ENCODE assay signal across 25 cellular contexts in the genomic region with DNA sequence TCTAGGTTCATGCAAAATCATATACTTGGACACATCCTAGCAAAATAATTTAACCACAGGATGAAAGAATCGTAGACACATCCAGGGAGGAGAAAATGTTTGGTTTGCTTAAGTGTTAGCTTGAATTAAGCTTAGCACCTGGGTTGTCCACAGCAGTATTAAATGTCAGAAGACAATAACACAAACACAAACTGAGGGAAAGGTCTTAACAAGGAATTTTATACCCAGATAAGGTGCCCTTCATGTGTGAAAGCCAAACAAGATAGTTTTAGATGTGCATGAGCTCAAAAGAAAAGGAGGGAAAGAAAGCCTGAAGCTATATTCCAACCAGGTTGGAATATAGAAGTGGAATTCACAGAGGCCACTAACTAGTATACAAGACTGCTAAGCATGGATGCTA. TPM values are rescaled to one million over a fixed set of nuclear protein-coding genes. Genes with fewer than 3 reads are reported as not detected.
DNase-seq lines count a peak whose midpoint lies in the region; ATAC-seq, FAIRE-seq and TF ChIP-seq lines count a peak whose summit lies in the region.
"Had no signal": no experiment of that assay in that cellular context is flagged by ENCODE, and none has a peak within 500 bp of the region (broad histone marks: within the 10 kb centered on the region; RNA-seq: fewer than 3 reads in every experiment).

No MANE protein-coding gene starts in this region.

- no peaks in the 10 kb centered on the region for H3K27me3 Mint-ChIP-seq in CD4-positive, alpha-beta T cell
- H3K27me3 Mint-ChIP-seq: CD4-positive, CD25-positive, alpha-beta regulatory T cell had no signal

- no peak overlapping the region for H3K27ac ChIP-seq in HepG2 (ENCODE audit: extremely low read length, insufficient read depth, low read length)
- H3K27ac ChIP-seq in right lobe of liver: no peak overlapping the region
- no peak overlapping the region for H3K27ac ChIP-seq in K562 (ENCODE audit: extremely low read depth, low read depth, low read length)
- H3K27ac ChIP-seq in CD4-positive, alpha-beta T cell (ENCODE audit: low read depth, low read length): no peak overlapping the region
- H3K27ac ChIP-seq: 22Rv1, BLaER1 had no signal

- H3K4me1 ChIP-seq in HepG2 (ENCODE audit: insufficient read depth, low read length) (peaks cover 50% of the 10 kb centered on the region), right lobe of liver (peaks cover 0 to 31% (median 4%) of the 10 kb centered on the region in 4 donors), K562 (replicated peaks in 1 of 2; ENCODE audit: control insufficient read depth in 2 of 2, insufficient read depth in 2 of 2, low read length in 2 of 2) (no peaks in the 10 kb centered on the region)
- H3K4me1 ChIP-seq: BE2C, BLaER1, Caco-2 had no signal

- intact Hi-C loops in HepG2 (cut with micrococcal nuclease; ENCODE audit: unreplicated experiment) (no loop called here), right lobe of liver (cut with DNase I) (no loop called here), K562 (cut with micrococcal nuclease) (loop anchor here (10.0 kb wide), 1 partner anchor 347 kb away; no protein-coding TSS in a partner anchor)
- intact Hi-C loops in CD4-positive, alpha-beta T cell (cut with DNase I, micrococcal nuclease): loop anchor here in 1 of 2 experiments (10.0 kb wide), 1 partner anchor 347 kb away; no protein-coding TSS in a partner anchor

- peaks cover 18% of the 10 kb centered on the region for H3K4me1 Mint-ChIP-seq in CD4-positive, alpha-beta T cell (ENCODE audit: low read depth)

- H4K20me1 ChIP-seq in HepG2 (ENCODE audit: insufficient read depth, low read length) (peaks cover 12% of the 10 kb centered on the region; the same call in 1 of the 2 replicates), K562 (replicated peaks; ENCODE audit: control insufficient read depth, insufficient read depth, low read length) (peaks cover 6% of the 10 kb centered on the region; the same call in 1 of the 2 replicates)

- no peak overlapping the region for H2AFZ ChIP-seq in HepG2 (ENCODE audit: low read length)
- no peak overlapping the region for H2AFZ ChIP-seq in K562 (ENCODE audit: low read depth, low read length)

- TF ChIP-seq POLR2A in HepG2 (IDR thresholded peaks at IDR 0.05; ENCODE audit: insufficient read depth in 1 of 2, low read depth in 2 of 2, low read length in 2 of 2) (no peak), right lobe of liver (IDR thresholded peaks at IDR 0.05) (no peak), K562 (conservative IDR thresholded peaks at IDR 0.05) (no peak)

- DNase-seq in HepG2 (ENCODE audit: low spot score): no peak
- no peak for DNase-seq in right lobe of liver
- DNase-seq in K562 (ENCODE audit: extremely low read depth in 1 of 4, low spot score in 3 of 4): no peak
- no peak for DNase-seq in CD4-positive, alpha-beta T cell
- no peak for DNase-seq in DMS114 treated with DMSO at 0.1 percent for 48 hours (lab: John Stamatoyannopoulos, UW; ENCODE audit: unreplicated experiment)
- DNase-seq: AML-193; BE2C; Caco-2; Calu3; CD4-positive, CD25-positive, alpha-beta regulatory T cell; CD8-positive, alpha-beta T cell; DMS153; DMS53; DMS79; DND-41; EL; GDM1 had no signal

- POLR2A ChIA-PET in HepG2 (lab: Yijun Ruan, JAX) (no interaction called here), K562 (lab: Yijun Ruan, JAX) (no interaction called here)
- POLR2A ChIA-PET in CD4-positive, alpha-beta T cell (lab: Charles Lee): interaction anchor here (0.9 to 1.1 kb wide), 2 partner anchors 21 to 140 kb away, joined by 3 to 4 read pairs; no protein-coding TSS in a partner anchor

- BruUV-seq in HepG2 (replicated peaks; lab: Mats Ljungman, UMichigan) (no TSS peak), K562 (replicated peaks; lab: Mats Ljungman, UMichigan) (no TSS peak)

- H3K9me3 Mint-ChIP-seq in CD4-positive, alpha-beta T cell: no peaks in the 10 kb centered on the region
- H3K9me3 Mint-ChIP-seq: CD14-positive monocyte; CD4-positive, CD25-positive, alpha-beta regulatory T cell; CD8-positive, alpha-beta T cell had no signal

- H3K27ac Mint-ChIP-seq in CD4-positive, alpha-beta T cell: no peak overlapping the region
- H3K27ac Mint-ChIP-seq: CD14-positive monocyte; CD4-positive, CD25-positive, alpha-beta regulatory T cell; CD8-positive, alpha-beta T cell had no signal

- FAIRE-seq in HepG2 (lab: Jason Lieb, UNC): no peak
- FAIRE-seq in K562 (lab: Jason Lieb, UNC): no peak
- FAIRE-seq: A549, D721Med, GM12878, GM12892, GM18507 had no signal

- 100% methylated on average over 1 of the region's 1 CpG for WGBS in HepG2 (ENCODE audit: low lambda C conversion rate)
- WGBS in right lobe of liver (ENCODE audit: insufficient coverage, low coverage, low lambda C conversion rate, missing lambda C conversion rate): 80% methylated on average over 1 of the region's 1 CpG
- 43% methylated on average over 1 of the region's 1 CpG for WGBS in K562 (ENCODE audit: insufficient coverage, low coverage, missing lambda C conversion rate)

- H3K4me3 Mint-ChIP-seq in CD4-positive, alpha-beta T cell: no peak overlapping the region
- H3K4me3 Mint-ChIP-seq: CD14-positive monocyte; CD4-positive, CD25-positive, alpha-beta regulatory T cell; CD8-positive, alpha-beta T cell had no signal

- CTCF ChIA-PET in HepG2 (lab: Yijun Ruan, JAX; ENCODE audit: low intra/inter-chr PET ratio, low total read pairs): no interaction called here
- CTCF ChIA-PET in K562 (lab: Yijun Ruan, JAX; ENCODE audit: low intra/inter-chr PET ratio): no interaction called here
- CTCF ChIA-PET in CD4-positive, alpha-beta T cell (lab: Charles Lee): interaction anchor here (0.7 kb wide), 1 partner anchor 60 kb away, joined by 5 read pairs; no protein-coding TSS in a partner anchor

- no peak overlapping the region for H3K4me3 ChIP-seq in HepG2 (replicated peaks in 1 of 3; ENCODE audit: insufficient read depth in 1 of 3, low read depth in 2 of 3, low read length in 3 of 3)
- H3K4me3 ChIP-seq in right lobe of liver: no peak overlapping the region
- no peak overlapping the region for H3K4me3 ChIP-seq in K562
- H3K4me3 ChIP-seq: A549, BLaER1, GM12878 had no signal

- H3K4me2 ChIP-seq in HepG2 (ENCODE audit: low read depth, low read length): no peak overlapping the region
- H3K4me2 ChIP-seq in K562 (ENCODE audit: insufficient read depth, low read length): no peak overlapping the region
- H3K4me2 ChIP-seq: BLaER1 had no signal

- ATAC-seq in HepG2 (no peak), right lobe of liver (no peak), K562 (no peak)
- ATAC-seq in CD4-positive, alpha-beta T cell (ENCODE audit: poor library complexity): no peak
- ATAC-seq: A549; CD8-positive, alpha-beta T cell; GM12878 had no signal

- H3K9me3 ChIP-seq in HepG2 (ENCODE audit: low read length): no peaks in the 10 kb centered on the region
- no peaks in the 10 kb centered on the region for H3K9me3 ChIP-seq in right lobe of liver
- H3K9me3 ChIP-seq in K562 (replicated peaks; ENCODE audit: control insufficient read depth, insufficient read depth, low read depth, low read length): no peaks in the 10 kb centered on the region
- no peaks in the 10 kb centered on the region for H3K9me3 ChIP-seq in CD4-positive, alpha-beta T cell (ENCODE audit: control insufficient read depth, low read length)
- H3K9me3 ChIP-seq: BE2C, Caco-2 had no signal

- in situ Hi-C loops in HepG2 (cut with HindIII; ENCODE audit: extremely low pct_ligation_motif_present, low pct_unique_long_range_greater_than_20kb): no loop called here
- in situ Hi-C loops in K562 (cut with MboI): no loop called here

- peaks cover 43% of the 10 kb centered on the region for H3K36me3 Mint-ChIP-seq in CD4-positive, alpha-beta T cell (ENCODE audit: low read depth)

- TF ChIP-seq EP300 in HepG2 (IDR thresholded peaks at IDR 0.05; ENCODE audit: low read depth in 2 of 2, low read length in 2 of 2) (no peak), HepG2 (CRISPR knock-in tag; IDR thresholded peaks at IDR 0.05; ENCODE audit: borderline replicate concordance) (no peak), K562 (IDR thresholded peaks at IDR 0.05; ENCODE audit: low read length) (no peak)

- no peak for TF ChIP-seq CTCF in HepG2 (CRISPR knock-in tag; IDR thresholded peaks at IDR 0.05)
- TF ChIP-seq CTCF in right lobe of liver (IDR thresholded peaks at IDR 0.05): no peak
- no peak for TF ChIP-seq CTCF in K562 (IDR thresholded peaks at IDR 0.05 in 2 of 3, conservative IDR thresholded peaks at IDR 0.05 in 1 of 3; ENCODE audit: insufficient read depth in 2 of 3, low read depth in 1 of 3, low read length in 3 of 3)
- no peak for TF ChIP-seq CTCF in CD4-positive, alpha-beta T cell (IDR thresholded peaks at IDR 0.05)

- no peaks in the 10 kb centered on the region for H3K9me1 ChIP-seq in K562 (ENCODE audit: control insufficient read depth, insufficient read depth, low read length)

- H3K27me3 ChIP-seq in HepG2 (ENCODE audit: control insufficient read depth in 1 of 2, insufficient read depth in 2 of 2, low read length in 2 of 2) (no peaks in the 10 kb centered on the region), right lobe of liver (no peaks in the 10 kb centered on the region), K562 (ENCODE audit: control insufficient read depth in 2 of 2, insufficient read depth in 2 of 2, low read length in 2 of 2) (no peaks in the 10 kb centered on the region)
- H3K27me3 ChIP-seq in CD4-positive, alpha-beta T cell (ENCODE audit: control insufficient read depth, insufficient read depth, low read length): no peaks in the 10 kb centered on the region
- H3K27me3 ChIP-seq: BE2C, BLaER1 had no signal

- peaks cover 31% of the 10 kb centered on the region for H3K79me2 ChIP-seq in HepG2 (ENCODE audit: insufficient read depth, low read length)
- no peaks in the 10 kb centered on the region for H3K79me2 ChIP-seq in K562 (ENCODE audit: control insufficient read depth, insufficient read depth, low read length)

- TF ChIP-seq RAD21 in HepG2 (CRISPR knock-in tag; IDR thresholded peaks at IDR 0.05) (no peak), K562 (CRISPR knock-in tag; conservative IDR thresholded peaks at IDR 0.05 in 1 of 2, IDR thresholded peaks at IDR 0.05 in 1 of 2) (no peak)

- H3K36me3 ChIP-seq in HepG2 (replicated peaks in 1 of 2; ENCODE audit: control insufficient read depth in 1 of 2, insufficient read depth in 2 of 2, low read length in 2 of 2) (peaks cover 14 to 38% of the 10 kb centered on the region in 2 experiments; a peak in 4 of 5 replicates), right lobe of liver (peaks cover 0 to 2% (median 0%) of the 10 kb centered on the region in 4 donors), K562 (ENCODE audit: control insufficient read depth, insufficient read depth, low read length) (no peaks in the 10 kb centered on the region)

- H3K9ac ChIP-seq in HepG2 (ENCODE audit: insufficient read depth, low read depth, low read length): no peak overlapping the region
- no peak overlapping the region for H3K9ac ChIP-seq in K562 (ENCODE audit: insufficient read depth in 1 of 2, low read depth in 2 of 2, low read length in 2 of 2)
- H3K9ac ChIP-seq: BLaER1 had no signal

RNA-seq across cellular contexts. Expression of a gene that starts 49.1 kb away (rescaled TPM):
- 26.2 and 42.2 TPM in 2 replicates for total RNA-seq in HepG2 (2016; rRNA removed; fragmentation: Illumina TruSeq; extraction: Trizol)
- 4.3 and 5.6 TPM in 2 replicates for total RNA-seq in HepG2 (2016; cell fraction: cytosol; rRNA removed; fragmentation: Illumina TruSeq; extraction: Trizol; ENCODE audit: low read depth)
- total RNA-seq in HepG2 (2016; cell fraction: insoluble cytoplasmic fraction; rRNA removed; fragmentation: Illumina TruSeq; extraction: Trizol): 21.6 and 43.4 TPM in 2 replicates
- total RNA-seq in HepG2 (2016; cell fraction: membrane; rRNA removed; fragmentation: Illumina TruSeq; extraction: Trizol): 13.7 and 14.0 TPM in 2 replicates
- total RNA-seq in HepG2 (2016; cell fraction: nucleus; rRNA removed; fragmentation: Illumina TruSeq; extraction: Trizol): 55.7 and 64.6 TPM in 2 replicates
- 51.2 and 62.5 TPM in 2 replicates for polyA plus RNA-seq in HepG2 (2011; rRNA removed)
- 45.9 and 54.4 TPM in 2 replicates for polyA plus RNA-seq in HepG2 (2011; cell fraction: cytosol; rRNA removed)
- polyA plus RNA-seq in HepG2 (2011; cell fraction: nucleus; rRNA removed): 89.0 and 99.9 TPM in 2 replicates
- 49.8 and 58.0 TPM in 2 replicates for polyA plus RNA-seq in HepG2 (2012)
- 1.7 TPM in 2 replicates for polyA plus RNA-seq in HepG2 (2016; cell fraction: cytosol; fragmentation: Illumina TruSeq; extraction: Trizol; ENCODE audit: low read depth)
- 15.4 and 17.3 TPM in 2 replicates for polyA plus RNA-seq in HepG2 (2016; cell fraction: insoluble cytoplasmic fraction; fragmentation: Illumina TruSeq; extraction: Trizol; ENCODE audit: low read depth)
- 4.1 and 4.6 TPM in 2 replicates for polyA plus RNA-seq in HepG2 (2016; cell fraction: membrane; fragmentation: Illumina TruSeq; extraction: Trizol; ENCODE audit: low read depth)
- 65.1 and 71.7 TPM in 2 replicates for polyA plus RNA-seq in HepG2 (2016; cell fraction: nucleus; fragmentation: Illumina TruSeq; extraction: Trizol; ENCODE audit: insufficient read depth, low read depth)
- 17.1 and 162 TPM in 2 replicates for polyA minus RNA-seq in HepG2 (2011; rRNA and poly(A)+ RNA removed; ENCODE audit: low replicate concordance)
- 41.3 and 62.3 TPM in 2 replicates for polyA minus RNA-seq in HepG2 (2011; cell fraction: cytosol; rRNA and poly(A)+ RNA removed)
- 80.1 and 108 TPM in 2 replicates for polyA minus RNA-seq in HepG2 (2011; cell fraction: nucleus; rRNA and poly(A)+ RNA removed)
- total RNA-seq in right lobe of liver: 10 to 100 TPM; 23.4 to 41.1 (median 30.5) TPM
- 17.2 and 22.1 TPM in 2 replicates for total RNA-seq in K562 (2011; cell fraction: chromatin; rRNA removed; ENCODE audit: low replicate concordance)
- 12.0 and 13.7 TPM in 2 replicates for total RNA-seq in K562 (2011; cell fraction: nucleolus; rRNA removed)
- 14.4 and 15.9 TPM in 2 replicates for total RNA-seq in K562 (2011; cell fraction: nucleoplasm; rRNA removed)
- 2.4 and 3.5 TPM in 2 replicates for total RNA-seq in K562 (2014; rRNA removed)
- total RNA-seq in K562 (2014; rRNA removed; fragmentation: Illumina TruSeq; extraction: Trizol): 2.9 and 3.1 TPM in 2 replicates
- 3.1 and 3.2 TPM in 2 replicates for total RNA-seq in K562 (2015; rRNA removed; fragmentation: Illumina TruSeq; extraction: Trizol)
- total RNA-seq in K562 (2021): 5.1 and 6.7 TPM in 2 replicates
- polyA plus RNA-seq in K562 (2011; rRNA removed): 4.0 and 6.3 TPM in 2 replicates
- polyA plus RNA-seq in K562 (2011; cell fraction: cytosol; rRNA removed): 5.3 and 5.7 TPM in 2 replicates
- 11.4 and 11.7 TPM in 2 replicates for polyA plus RNA-seq in K562 (2011; cell fraction: nucleus; rRNA removed)
- polyA plus RNA-seq in K562 (2012): 3.9 and 4.4 TPM in 2 replicates
- polyA plus RNA-seq in K562 (2014; fragmentation: Illumina TruSeq; extraction: Trizol): 4.3 and 4.5 TPM in 2 replicates
- polyA plus RNA-seq in K562 (2014; fragmentation: Nextera tagmentation; extraction: Ambion mirVana): under 1 TPM; 0.39 to 0.76 TPM
- 3.3 and 3.6 TPM in 2 replicates for polyA plus RNA-seq in K562 (2014; rRNA removed)
- 7.8 and 8.0 TPM in 2 replicates for polyA minus RNA-seq in K562 (2011; rRNA and poly(A)+ RNA removed)
- 3.1 and 3.4 TPM in 2 replicates for polyA minus RNA-seq in K562 (2011; cell fraction: cytosol; rRNA and poly(A)+ RNA removed)
- 5.1 and 8.4 TPM in 2 replicates for polyA minus RNA-seq in K562 (2011; cell fraction: nucleus; rRNA and poly(A)+ RNA removed)
- total RNA-seq in CD4-positive, alpha-beta T cell: 10 to 100 TPM; 22.8 to 23.0 TPM
